In genomic region chr1:201876148-201876547, GRCh38 we compare ENCODE assay signal across 9 cellular contexts. TPM values are rescaled to one million over a fixed set of nuclear protein-coding genes. Genes with fewer than 3 reads are reported as not detected.
DNase-seq lines count a peak whose midpoint lies in the region; ATAC-seq and TF ChIP-seq lines count a peak whose summit lies in the region.
"Had no signal": no experiment of that assay in that cellular context is flagged by ENCODE, and none has a peak within 500 bp of the region (broad histone marks: within the 10 kb centered on the region; RNA-seq: fewer than 3 reads in every experiment).

No MANE protein-coding gene starts in this region.

- DNase-seq in NCI-H82 treated with DMSO at 0.1 percent for 48 hours (lab: John Stamatoyannopoulos, UW; ENCODE audit: unreplicated experiment) (peak; percentile 34), dorsolateral prefrontal cortex (peak in 1 of 10 donors; percentile 20), retinal pigment epithelial cell (ENCODE audit: low read depth) (no peak), RWPE1 (ENCODE audit: low spot score) (no peak)
- DNase-seq: activated naive CD4-positive, alpha-beta T cell treated with anti-CD3 and anti-CD28 coated beads, Interleukin-2, amount 10 ng/mL, durations not matched to agents 7 days and 5 days had no signal

- peak; percentile 11; the same call in 1 of the 2 replicates for TF ChIP-seq CTCF in GM12875 (IDR thresholded peaks at IDR 0.05; ENCODE audit: borderline replicate concordance, insufficient read depth, low read depth, low read length)
- TF ChIP-seq CTCF in dorsolateral prefrontal cortex (IDR thresholded peaks at IDR 0.05 in 54 of 56, conservative IDR thresholded peaks at IDR 0.05 in 2 of 56; ENCODE audit: low read depth in 1 of 56, partially characterized antibody in 56 of 56), result peak in 47 of 56 donors; percentile 17 to 56 (median 38)
- TF ChIP-seq CTCF in retinal pigment epithelial cell (conservative IDR thresholded peaks at IDR 0.05; ENCODE audit: low read depth, low read length), result peak; percentile 69
- no peak for TF ChIP-seq CTCF in RWPE1 (conservative IDR thresholded peaks at IDR 0.05; ENCODE audit: low read depth)

- POLR2A ChIA-PET in RWPE1 (lab: Yijun Ruan, JAX; ENCODE audit: low non-redundant PET), result interaction anchor here (0.6 kb wide), 1 partner anchor 11 kb away, joined by 3 read pairs; no protein-coding TSS in a partner anchor

- intact Hi-C loops in dorsolateral prefrontal cortex (cut with DNase I), result loop anchor here in 1 of 2 donors (5.0 kb wide), 1 partner anchor 44 kb away; no protein-coding TSS in a partner anchor

- H3K27me3 ChIP-seq in dorsolateral prefrontal cortex, result no peaks in the 10 kb centered on the region

- CTCF ChIA-PET in RWPE1 (lab: Yijun Ruan, JAX), result interaction anchor here (0.7 to 2.0 kb wide), 5 partner anchors 11 to 345 kb away, joined by 3 to 6 read pairs (median 3); no protein-coding TSS in a partner anchor

- ATAC-seq in GM18519 (IDR thresholded peaks at IDR 0.05; ENCODE audit: low FRiP score, unreplicated experiment) (no peak), GM18873 (IDR thresholded peaks at IDR 0.05; ENCODE audit: low FRiP score, unreplicated experiment) (no peak), GM19452 (IDR thresholded peaks at IDR 0.05; ENCODE audit: unreplicated experiment) (no peak)

- peak overlapping the region in 39 of 59 donors; percentile 1 to 86 (median 37) for H3K27ac ChIP-seq in dorsolateral prefrontal cortex
- no peak overlapping the region for H3K27ac ChIP-seq in RWPE1

- H3K4me3 ChIP-seq in GM12875 (ENCODE audit: low read depth, low read length) (no peak overlapping the region), dorsolateral prefrontal cortex (no peak overlapping the region), retinal pigment epithelial cell (ENCODE audit: low read length) (no peak overlapping the region)

RNA-seq across cellular contexts. Expression of gene SHISA4, which starts 12.6 kb away (rescaled TPM):
- 100 to 1,000 TPM in 87 of 120 experiments, 10 to 100 TPM in 33; 65.2 to 163 (median 110) TPM for total RNA-seq in dorsolateral prefrontal cortex

RNA-seq across cellular contexts. Expression of gene IPO9, which starts 47.2 kb away (rescaled TPM):
- 10 to 100 TPM; 39.9 to 70.3 (median 56.0) TPM for total RNA-seq in dorsolateral prefrontal cortex
